Comparison of ENCODE assay signal across 22 cellular contexts in genomic region chr11:70000228-70000627, GRCh38.
A peak's percentile ranks its signal among the peaks of the same experiment; 100 is the strongest.
DNase-seq lines count a peak whose midpoint lies in the region; ATAC-seq, FAIRE-seq and TF ChIP-seq lines count a peak whose summit lies in the region.
"Had no signal": no experiment of that assay in that cellular context is flagged by ENCODE, and none has a peak within 500 bp of the region (broad histone marks: within the 10 kb centered on the region; RNA-seq: fewer than 3 reads in every experiment).

No MANE protein-coding gene starts in this region.

- whole genome bisulfite sequencing in heart right ventricle, 2 donors: 41 to 48% methylated on average over 3 of the region's 3 CpGs

- no peaks in the 10 kb centered on the region for H4K20me1 ChIP-seq in Loucy (ENCODE audit: insufficient read depth, low read length, poor library complexity, severe bottlenecking)

- intact Hi-C loops in heart right ventricle (cut with DNase I): no loop called here
- intact Hi-C loops in Right ventricle myocardium superior (cut with DNase I): no loop called here

- H3K9ac ChIP-seq in Loucy (ENCODE audit: low read depth, low read length, poor library complexity, severe bottlenecking): peak overlapping the region; percentile 52

- H3K9me3 ChIP-seq in heart right ventricle (peaks cover 0 to 5% (median 0%) of the 10 kb centered on the region in 11 donors), Loucy (ENCODE audit: insufficient read depth, low read depth, low read length) (no peaks in the 10 kb centered on the region; the same call in 1 of the 2 replicates)

- no peak for FAIRE-seq in GM19239 (lab: Jason Lieb, UNC)
- FAIRE-seq: GM12891, GM18507, H54 had no signal

- no peaks in the 10 kb centered on the region for H3K79me2 ChIP-seq in Loucy (ENCODE audit: insufficient read depth, low read length)

- peaks cover 0 to 11% (median 0%) of the 10 kb centered on the region in 7 donors for H3K27me3 ChIP-seq in heart right ventricle
- H3K27me3 ChIP-seq in Loucy (ENCODE audit: insufficient read depth, low read length, poor library complexity, severe bottlenecking): no peaks in the 10 kb centered on the region
- no peaks in the 10 kb centered on the region for H3K27me3 ChIP-seq in foreskin keratinocyte

- H3K4me1 ChIP-seq in heart right ventricle (peaks cover 0 to 35% (median 9%) of the 10 kb centered on the region in 9 donors), Loucy (ENCODE audit: insufficient read depth, low read length, poor library complexity, severe bottlenecking) (peaks cover 51% of the 10 kb centered on the region), foreskin keratinocyte (peaks cover 7% of the 10 kb centered on the region)

- DNase-seq in heart right ventricle (no peak), Right ventricle myocardium superior (no peak), foreskin keratinocyte (peak in 1 of 2 donors; percentile 11), NCI-H345 treated with DMSO at 0.1 percent for 48 hours (lab: John Stamatoyannopoulos, UW; ENCODE audit: unreplicated experiment) (no peak), GM19239 (ENCODE audit: insufficient read length, low spot score) (no peak)
- DNase-seq: 8988T, C1 segment of cervical spinal cord, GF-D8, HFFc6, NCI-H1436, NCI-H2029, NCI-H510A, NCI-H774, T-cell had no signal

- H3F3A ChIP-seq in Loucy (ENCODE audit: low read depth): no peaks in the 10 kb centered on the region

- H3K4me2 ChIP-seq in Loucy (ENCODE audit: low read depth, low read length, poor library complexity, severe bottlenecking): peak overlapping the region; percentile 54

- H3K27ac ChIP-seq in heart right ventricle (peak overlapping the region in 4 of 10 donors; percentile 6 to 56 (median 38)), foreskin keratinocyte (peak overlapping the region; percentile 27)
- H3K27ac ChIP-seq: SK-N-MC had no signal

- no peak overlapping the region for H2AFZ ChIP-seq in Loucy (ENCODE audit: low read length)

- H3K36me3 ChIP-seq in heart right ventricle (no peaks in the 10 kb centered on the region), Loucy (ENCODE audit: insufficient read depth, low read length) (no peaks in the 10 kb centered on the region)

- H3K4me3 ChIP-seq in heart right ventricle (no peak overlapping the region), Loucy (ENCODE audit: low read length, poor library complexity, severe bottlenecking) (peak overlapping the region; percentile 28)
- H3K4me3 ChIP-seq: SK-N-MC had no signal

- no peak for TF ChIP-seq CTCF in heart right ventricle (IDR thresholded peaks at IDR 0.05)
- no peak for TF ChIP-seq CTCF in Loucy (conservative IDR thresholded peaks at IDR 0.05; ENCODE audit: low read length)
- TF ChIP-seq CTCF in foreskin keratinocyte (conservative IDR thresholded peaks at IDR 0.05): no peak

- peak in 5 of 8 donors; percentile 10 to 52 (median 35) for ATAC-seq in heart right ventricle
- no peak for ATAC-seq in Right ventricle myocardium superior (ENCODE audit: poor library complexity)
- ATAC-seq in foreskin keratinocyte: no peak
- ATAC-seq in HG03108 (IDR thresholded peaks at IDR 0.05; ENCODE audit: unreplicated experiment): no peak
- no peak for ATAC-seq in HG02970 (IDR thresholded peaks at IDR 0.05; ENCODE audit: low FRiP score, unreplicated experiment)
- ATAC-seq: Panc1, T-cell had no signal

- H3K9me2 ChIP-seq in Loucy (replicated peaks; ENCODE audit: low read depth, low read length): no peaks in the 10 kb centered on the region

Comparison
In these comparisons a context has a peak if more than half of its experiments do, and no peak if none do; other contexts are left out.
1. ATAC-seq: peak in heart right ventricle (5 of 8); none in Right ventricle myocardium superior (single experiment), foreskin keratinocyte (single experiment), HG03108 (single experiment) and HG02970 (single experiment).